In genomic region chr7:50461695-50462094, GRCh38 we compare ENCODE assay signal across 21 cellular contexts.
"Had no signal": no experiment of that assay in that cellular context is flagged by ENCODE, and none has a peak within 500 bp of the region (broad histone marks: within the 10 kb centered on the region; RNA-seq: fewer than 3 reads in every experiment).

No MANE protein-coding gene starts in this region.

- H3K4me3 Mint-ChIP-seq: dendritic cell treated with granulocyte-macrophage colony-stimulating factor and Interleukin-4, amounts not matched to agents 40 ng/mL and 50 ng/mL, for 4 days; effector memory CD8-positive, alpha-beta T cell; endodermal cell had no signal

- H3K9me3 Mint-ChIP-seq: dendritic cell treated with granulocyte-macrophage colony-stimulating factor and Interleukin-4, amounts not matched to agents 40 ng/mL and 50 ng/mL, for 4 days; effector memory CD8-positive, alpha-beta T cell had no signal

- H3K27ac Mint-ChIP-seq: dendritic cell treated with granulocyte-macrophage colony-stimulating factor and Interleukin-4, amounts not matched to agents 40 ng/mL and 50 ng/mL, for 4 days; effector memory CD8-positive, alpha-beta T cell; endodermal cell had no signal

- ATAC-seq: effector memory CD8-positive, alpha-beta T cell; esophagus mucosa; foreskin keratinocyte; gastrocnemius medialis; gastroesophageal sphincter; heart left ventricle; heart right ventricle had no signal

- DNase-seq: colonic mucosa; cortex of kidney; dermis blood vessel endothelial cell; dorsolateral prefrontal cortex; effector CD4-positive, alpha-beta T cell; effector CD8-positive, alpha-beta T cell; effector memory CD4-positive, alpha-beta T cell; effector memory CD8-positive, alpha-beta T cell; endodermal cell; erythroblast; esophagus squamous epithelium; foreskin fibroblast; foreskin keratinocyte; foreskin melanocyte; gastrocnemius medialis; glutamatergic neuron; heart left ventricle; heart right ventricle had no signal

- H3K4me1 Mint-ChIP-seq: endodermal cell had no signal
